ENCODE assay signal across 8 cellular contexts in the genomic region with DNA sequence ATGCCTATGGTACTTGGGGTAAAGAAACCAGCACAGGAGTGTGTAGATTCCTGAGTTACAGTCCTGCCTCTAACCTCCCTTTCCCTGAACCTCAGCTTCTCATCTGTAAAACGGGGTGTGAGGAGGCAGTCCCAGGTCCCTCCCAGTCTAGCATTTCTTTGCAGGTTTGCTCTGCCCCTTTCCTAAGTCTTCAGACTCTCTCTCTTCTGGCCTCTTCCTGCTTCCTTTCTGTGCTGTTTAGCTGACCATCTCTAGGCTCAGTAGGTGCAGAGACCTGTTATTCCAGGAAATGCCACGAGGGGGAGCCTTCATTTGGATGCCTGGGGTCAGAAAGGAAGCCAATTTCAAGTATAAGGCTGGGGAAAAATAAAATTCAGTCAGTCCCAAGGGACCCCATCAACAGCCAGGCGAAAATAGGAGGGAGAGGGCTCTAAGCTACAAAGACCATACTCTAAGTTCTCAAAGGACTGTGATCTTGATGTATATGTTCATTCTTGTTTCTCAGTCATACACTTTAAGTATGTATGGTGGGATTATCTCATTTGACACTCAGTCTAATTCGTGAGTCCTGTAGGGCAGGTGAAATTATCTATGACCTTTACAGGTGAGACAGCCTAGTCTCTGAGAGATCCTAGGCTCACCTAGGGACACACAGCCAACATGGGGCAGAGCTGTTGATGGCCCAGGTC.
DNase-seq lines count a peak whose midpoint lies in the region; ATAC-seq, FAIRE-seq and TF ChIP-seq lines count a peak whose summit lies in the region.

No MANE protein-coding gene starts in this region.

- no peak for TF ChIP-seq POLR2A in H54 (IDR thresholded peaks at IDR 0.05; ENCODE audit: low read depth, low read length)

- H3K4me3 ChIP-seq in left lung: no peak overlapping the region

- H3K9me3 ChIP-seq in left lung: peaks cover 0 to 2% of the 10 kb centered on the region in 2 donors

- peaks cover 8 to 30% of the 10 kb centered on the region in 2 donors for H3K4me1 ChIP-seq in left lung

- no peak overlapping the region for H3K27ac ChIP-seq in left lung

- DNase-seq in C1 segment of cervical spinal cord (lab: John Stamatoyannopoulos, UW) (peak in 12 of 14 donors; percentile 2 to 80 (median 56)), H54 (ENCODE audit: insufficient read length, low spot score) (peak; percentile 76), NCI-H345 treated with DMSO at 0.1 percent for 48 hours (lab: John Stamatoyannopoulos, UW; ENCODE audit: unreplicated experiment) (peak; percentile 78), cerebellum (ENCODE audit: low spot score) (peak; percentile 48), left lung (peak in 1 of 2 donors; percentile 69)
- peak; percentile 62 for DNase-seq in activated CD4-positive, alpha-beta T cell treated with anti-CD3 and anti-CD28 coated beads for 1 hour
- peak; percentile 69 to 86 for DNase-seq in stimulated activated CD4-positive, alpha-beta T cell treated with anti-CD3 and anti-CD28 coated beads, Interleukin-4, amount 100 ng/mL, for 48 hours (ENCODE audit: low read depth in 2 of 2)

- ATAC-seq in left lung: peak; percentile 70
- ATAC-seq in HG03175 (IDR thresholded peaks at IDR 0.05; ENCODE audit: unreplicated experiment): no peak

- FAIRE-seq in H54 (lab: Jason Lieb, UNC): peak; percentile 67

- intact Hi-C loops in left lung (cut with DNase I): loop anchor here in 1 of 2 donors (10.0 kb wide), 1 partner anchor 170 kb away; no protein-coding TSS in a partner anchor

- TF ChIP-seq CTCF in left lung (IDR thresholded peaks at IDR 0.05): peak; percentile 59 to 85

- H3K27me3 ChIP-seq in left lung: peaks cover 16 to 57% of the 10 kb centered on the region in 2 donors

- H3K36me3 ChIP-seq in left lung: no peaks in the 10 kb centered on the region
